Comparison of ENCODE assay signal across 15 cellular contexts in the genomic region with DNA sequence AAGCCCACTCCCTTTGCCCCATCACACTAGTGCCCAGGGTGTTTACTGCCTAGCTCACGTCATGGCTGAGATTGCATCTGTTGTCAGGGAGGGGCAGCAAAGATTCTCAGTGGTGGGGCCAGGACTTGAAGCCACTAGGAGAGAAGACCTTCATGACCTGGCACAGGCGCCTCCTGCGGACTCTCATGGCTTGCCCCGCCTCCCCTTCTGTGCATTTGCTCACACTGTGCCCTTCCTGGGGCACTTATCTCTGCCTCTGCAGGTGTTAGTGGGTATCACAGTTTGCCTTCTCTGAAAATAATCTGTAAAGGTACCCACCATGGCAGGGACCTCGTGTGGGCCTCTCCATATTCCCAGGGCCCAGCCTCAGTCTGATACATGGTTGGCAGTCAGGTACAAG. TPM values are rescaled to one million over a fixed set of nuclear protein-coding genes. Genes with fewer than 3 reads are reported as not detected.
DNase-seq lines count a peak whose midpoint lies in the region; ATAC-seq and TF ChIP-seq lines count a peak whose summit lies in the region.
"Had no signal": no experiment of that assay in that cellular context is flagged by ENCODE, and none has a peak within 500 bp of the region (broad histone marks: within the 10 kb centered on the region; RNA-seq: fewer than 3 reads in every experiment).

No MANE protein-coding gene starts in this region.

- no peak overlapping the region for H3K4me3 Mint-ChIP-seq in osteocyte (ENCODE audit: unreplicated experiment)
- H3K4me3 Mint-ChIP-seq: activated CD4-positive, alpha-beta memory T cell treated with anti-CD3 and anti-CD28 coated beads, Interleukin-2, amount 10 ng/mL, durations not matched to agents 7 days and 5 days; activated T-helper 17 cell treated with anti-CD3 and anti-CD28 coated beads, Interleukin-2, amount 50 U/mL, for 72 hours; B cell had no signal

- no peaks in the 10 kb centered on the region for H3K79me2 ChIP-seq in DOHH2 (ENCODE audit: control insufficient read depth, low read length)

- DNase-seq in NCI-H2171 (lab: John Stamatoyannopoulos, UW) = peak; percentile 34
- DNase-seq in iPS-NIHi11 (ENCODE audit: low spot score) = peak; percentile 26
- DNase-seq in osteocyte (ENCODE audit: extremely low spot score, unreplicated experiment) = no peak
- DNase-seq in Kasumi-1 (lab: John Stamatoyannopoulos, UW) = no peak
- DNase-seq: activated CD4-positive, alpha-beta memory T cell treated with anti-CD3 and anti-CD28 coated beads, Interleukin-2, amount 10 ng/mL, durations not matched to agents 7 days and 5 days; NCI-H1417 treated with DMSO at 0.1 percent for 48 hours; SHP77 treated with DMSO at 0.1 percent for 48 hours; T-helper 9 cell; testis had no signal

- no peak overlapping the region for H3K4me3 ChIP-seq in BLaER1 treated with 17β-estradiol and CSF1 and Interleukin-3, amounts not matched to agents 10 nM and 100 nM
- H3K4me3 ChIP-seq in DOHH2 (ENCODE audit: low read length) = no peak overlapping the region
- H3K4me3 ChIP-seq: testis had no signal

- no peak overlapping the region for H3K27ac Mint-ChIP-seq in osteocyte (ENCODE audit: unreplicated experiment)
- H3K27ac Mint-ChIP-seq: activated CD4-positive, alpha-beta memory T cell treated with anti-CD3 and anti-CD28 coated beads, Interleukin-2, amount 10 ng/mL, durations not matched to agents 7 days and 5 days; activated T-helper 17 cell treated with anti-CD3 and anti-CD28 coated beads, Interleukin-2, amount 50 U/mL, for 72 hours; B cell had no signal

- no peak for ATAC-seq in HG03571 (IDR thresholded peaks at IDR 0.05; ENCODE audit: unreplicated experiment)
- no peak for ATAC-seq in HG03159 (IDR thresholded peaks at IDR 0.05; ENCODE audit: unreplicated experiment)
- ATAC-seq: activated T-helper 17 cell treated with anti-CD3 and anti-CD28 coated beads, Interleukin-2, amount 50 U/mL, for 72 hours had no signal

- peaks cover 0 to 17% (median 0%) of the 10 kb centered on the region in 11 experiments; a peak in 7 of 22 replicates for H4K20me1 ChIP-seq in BLaER1 treated with 17β-estradiol and CSF1 and Interleukin-3, amounts not matched to agents 10 nM and 100 nM
- no peaks in the 10 kb centered on the region for H4K20me1 ChIP-seq in DOHH2 (ENCODE audit: control insufficient read depth, insufficient read depth, low read depth, low read length)

- H3K9ac ChIP-seq in BLaER1 treated with 17β-estradiol and CSF1 and Interleukin-3, amounts not matched to agents 10 nM and 100 nM = no peak overlapping the region

- no peaks in the 10 kb centered on the region for H3K9me2 ChIP-seq in DOHH2 (replicated peaks; ENCODE audit: control insufficient read depth, low read length)

- peaks cover 23% of the 10 kb centered on the region for H3K4me1 Mint-ChIP-seq in osteocyte (ENCODE audit: unreplicated experiment)

- H3K36me3 Mint-ChIP-seq in osteocyte (ENCODE audit: unreplicated experiment) = no peaks in the 10 kb centered on the region

- no peaks in the 10 kb centered on the region for H3K9me3 Mint-ChIP-seq in osteocyte (ENCODE audit: unreplicated experiment)
- H3K9me3 Mint-ChIP-seq: activated CD4-positive, alpha-beta memory T cell treated with anti-CD3 and anti-CD28 coated beads, Interleukin-2, amount 10 ng/mL, durations not matched to agents 7 days and 5 days; activated T-helper 17 cell treated with anti-CD3 and anti-CD28 coated beads, Interleukin-2, amount 50 U/mL, for 72 hours had no signal

- H3K4me2 ChIP-seq in BLaER1 treated with 17β-estradiol and CSF1 and Interleukin-3, amounts not matched to agents 10 nM and 100 nM = peak overlapping the region in 6 of 11 experiments; percentile 19 to 71 (median 67); a peak in 9 of 22 replicates
- H3K4me2 ChIP-seq in DOHH2 (ENCODE audit: low read length) = no peak overlapping the region

- no peaks in the 10 kb centered on the region for H3F3A ChIP-seq in DOHH2 (ENCODE audit: control insufficient read depth, insufficient read depth)

- peaks cover 4 to 23% (median 20%) of the 10 kb centered on the region in 10 experiments; a peak in 18 of 20 replicates for H3K4me1 ChIP-seq in BLaER1 treated with 17β-estradiol and CSF1 and Interleukin-3, amounts not matched to agents 10 nM and 100 nM
- 0 out of 2 replicates have a peak, but pooled peaks cover 6% of the 10 kb centered on the region for H3K4me1 ChIP-seq in DOHH2 (ENCODE audit: control insufficient read depth, low read length)

- no peak overlapping the region for H3K27ac ChIP-seq in BLaER1 treated with 17β-estradiol and CSF1 and Interleukin-3, amounts not matched to agents 10 nM and 100 nM
- no peak overlapping the region for H3K27ac ChIP-seq in DOHH2 (ENCODE audit: low read depth, low read length)
- H3K27ac ChIP-seq: testis had no signal

- no peaks in the 10 kb centered on the region for H3K9me3 ChIP-seq in BLaER1 treated with 17β-estradiol and CSF1 and Interleukin-3, amounts not matched to agents 10 nM and 100 nM (replicated peaks in 1 of 11)
- no peaks in the 10 kb centered on the region for H3K9me3 ChIP-seq in DOHH2 (ENCODE audit: control insufficient read depth, insufficient read depth, low read length)
- H3K9me3 ChIP-seq: testis had no signal

- no peaks in the 10 kb centered on the region for H3K36me3 ChIP-seq in BLaER1 treated with 17β-estradiol and CSF1 and Interleukin-3, amounts not matched to agents 10 nM and 100 nM
- no peaks in the 10 kb centered on the region for H3K36me3 ChIP-seq in DOHH2 (ENCODE audit: control insufficient read depth, low read length)

- peak; percentile 13 for TF ChIP-seq CTCF in DOHH2 (IDR thresholded peaks at IDR 0.05; ENCODE audit: low read depth, low read length, poor library complexity, severe bottlenecking)
- TF ChIP-seq CTCF in osteocyte (IDR thresholded peaks at IDR 0.05) = no peak

- H3K27me3 ChIP-seq in BLaER1 treated with 17β-estradiol and CSF1 and Interleukin-3, amounts not matched to agents 10 nM and 100 nM = peaks cover 31 to 49% (median 43%) of the 10 kb centered on the region in 11 experiments
- peaks cover 25% of the 10 kb centered on the region for H3K27me3 ChIP-seq in DOHH2 (ENCODE audit: control insufficient read depth, low read length)
- H3K27me3 ChIP-seq: testis had no signal

- peaks cover 4% of the 10 kb centered on the region for H3K27me3 Mint-ChIP-seq in osteocyte (ENCODE audit: unreplicated experiment)

RNA-seq across cellular contexts. Expression of a gene that starts 20.1 kb away (rescaled TPM):
- total RNA-seq in osteocyte = 3.5 and 4.8 TPM in 2 replicates

RNA-seq across cellular contexts. Expression of a gene that starts 25.7 kb away (rescaled TPM):
- 20.5 and 22.5 TPM in 2 replicates for total RNA-seq in osteocyte

Comparison
In these comparisons a context has a peak if more than half of its experiments do, and no peak if none do; other contexts are left out.
1. DNase-seq: peak in NCI-H2171 (single experiment) and iPS-NIHi11 (single experiment); none in osteocyte (single experiment) and Kasumi-1 (0 of 2).